In the genomic region with DNA sequence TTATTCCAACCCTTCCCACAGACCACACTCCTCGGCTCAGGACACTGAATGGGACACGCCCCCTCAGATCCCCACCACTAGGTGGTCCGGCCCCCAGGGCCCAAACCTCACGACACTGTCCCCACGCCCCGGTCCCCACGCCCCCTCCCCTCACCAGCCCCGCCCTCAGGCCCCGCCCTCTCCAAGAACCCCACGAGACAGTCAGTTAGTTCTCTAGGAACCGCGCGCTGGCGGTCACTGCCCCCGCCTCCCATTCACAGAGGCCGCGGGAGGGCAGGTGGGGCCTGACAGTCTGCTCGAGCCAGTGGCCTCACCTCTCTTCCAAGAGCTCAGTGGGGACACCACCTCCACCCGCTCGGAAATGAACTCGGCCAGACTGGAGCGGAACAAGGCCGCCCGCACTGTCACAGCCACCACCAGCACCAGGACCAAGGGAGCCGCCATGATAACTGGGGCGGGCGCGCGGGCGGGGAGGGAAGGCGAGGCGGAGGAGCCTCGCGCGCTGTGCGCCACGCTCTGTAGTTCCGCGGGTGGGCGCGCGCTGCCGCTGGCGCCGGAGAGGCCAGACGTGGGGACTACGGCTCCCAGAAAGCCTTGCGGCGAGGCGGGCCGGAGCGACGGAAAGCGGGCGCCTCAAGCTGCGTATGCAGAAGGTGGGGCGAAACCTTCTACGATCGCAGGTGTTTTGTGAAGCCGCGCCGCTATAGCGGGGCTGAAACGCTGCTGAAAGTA, we compare ENCODE assay signal across 8 cellular contexts. TPM values are rescaled to one million over a fixed set of nuclear protein-coding genes. Genes with fewer than 3 reads are reported as not detected.
DNase-seq lines count a peak whose midpoint lies in the region; ATAC-seq, FAIRE-seq and TF ChIP-seq lines count a peak whose summit lies in the region.

A gene with protein sequence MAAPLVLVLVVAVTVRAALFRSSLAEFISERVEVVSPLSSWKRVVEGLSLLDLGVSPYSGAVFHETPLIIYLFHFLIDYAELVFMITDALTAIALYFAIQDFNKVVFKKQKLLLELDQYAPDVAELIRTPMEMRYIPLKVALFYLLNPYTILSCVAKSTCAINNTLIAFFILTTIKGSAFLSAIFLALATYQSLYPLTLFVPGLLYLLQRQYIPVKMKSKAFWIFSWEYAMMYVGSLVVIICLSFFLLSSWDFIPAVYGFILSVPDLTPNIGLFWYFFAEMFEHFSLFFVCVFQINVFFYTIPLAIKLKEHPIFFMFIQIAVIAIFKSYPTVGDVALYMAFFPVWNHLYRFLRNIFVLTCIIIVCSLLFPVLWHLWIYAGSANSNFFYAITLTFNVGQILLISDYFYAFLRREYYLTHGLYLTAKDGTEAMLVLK (minus strand): TSS at position 451 of the 732 bp plus-strand sequence. CDS start 7 bp downstream, at position 444.

- H3K27ac ChIP-seq in left ventricle myocardium inferior (replicated peaks), result peak within 1 kb of the TSS; percentile 82
- H3K27ac ChIP-seq in prostate gland, result peak within 1 kb of the TSS; percentile 68 to 78

- under 1% methylated on average over 64 of the region's 64 CpGs for WGBS in prostate gland

- H3K4me1 ChIP-seq in left ventricle myocardium inferior (peaks cover 21% of the 10 kb centered on the region), prostate gland (replicated peaks) (no peaks in the 10 kb centered on the region)

- H3K36me3 ChIP-seq in left ventricle myocardium inferior (no peaks in the 10 kb centered on the region), prostate gland (no peaks in the 10 kb centered on the region)

- ATAC-seq in HG02870 (IDR thresholded peaks at IDR 0.05; ENCODE audit: unreplicated experiment), result peak; percentile 87

- peak; percentile 4 for TF ChIP-seq CTCF in GM13976 (IDR thresholded peaks at IDR 0.05; ENCODE audit: borderline replicate concordance, control extremely low read depth, extremely low read depth, insufficient read depth, missing control alignments)
- TF ChIP-seq CTCF in left ventricle myocardium inferior (IDR thresholded peaks at IDR 0.05; ENCODE audit: borderline replicate concordance), result peak; percentile 56
- TF ChIP-seq CTCF in prostate gland (IDR thresholded peaks at IDR 0.05), result peak in 2 of 4 experiments; percentile 59 to 64

- FAIRE-seq in urothelium cell line (lab: Jason Lieb, UNC), result peak; percentile 91

- H3K4me3 ChIP-seq in left ventricle myocardium inferior (peak within 1 kb of the TSS; percentile 79), prostate gland (peak within 1 kb of the TSS; percentile 43 to 71)

- in situ Hi-C loops in GM13976 (cut with MboI; ENCODE audit: low sequenced_read_pairs, unreplicated experiment), result no loop called here

- intact Hi-C loops in T-helper 1 cell treated with Interleukin-12 subunit alpha and Interleukin-12 subunit beta and Interleukin-4 antibody, amounts not matched to agents 30 ng/mL and 1 ng/mL, for 36 hours (cut with micrococcal nuclease), result loop anchor here (1.0 to 5.0 kb wide), 15 partner anchors 27 to 866 kb away; a partner anchor contains a TSS
- intact Hi-C loops in left ventricle myocardium inferior (cut with micrococcal nuclease) (no loop called here), prostate gland (cut with DNase I) (no loop called here)

- no peaks in the 10 kb centered on the region for H3K27me3 ChIP-seq in left ventricle myocardium inferior (ENCODE audit: low read depth)
- no peaks in the 10 kb centered on the region for H3K27me3 ChIP-seq in prostate gland (replicated peaks; ENCODE audit: insufficient read depth)

- TF ChIP-seq POLR2A in prostate gland (IDR thresholded peaks at IDR 0.05), result peak; percentile 61

- peak; percentile 95 for DNase-seq in GM13976 (ENCODE audit: low spot score)
- DNase-seq in NCI-H146 treated with DMSO at 0.1 percent for 48 hours (lab: John Stamatoyannopoulos, UW; ENCODE audit: unreplicated experiment), result peak; percentile 94
- DNase-seq in amniotic stem cell (lab: John Stamatoyannopoulos, UW), result peak; percentile 84
- DNase-seq in left ventricle myocardium inferior, result peak; percentile 95
- DNase-seq in prostate gland (ENCODE audit: low spot score), result peak; percentile 95
- peak; percentile 98 for DNase-seq in urothelium cell line (ENCODE audit: low spot score)

- no peaks in the 10 kb centered on the region for H3K9me3 ChIP-seq in left ventricle myocardium inferior (replicated peaks)
- H3K9me3 ChIP-seq in prostate gland, result no peaks in the 10 kb centered on the region

RNA-seq across cellular contexts. Expression of the gene that starts here (rescaled TPM):
- total RNA-seq in T-helper 1 cell treated with Interleukin-12 subunit alpha and Interleukin-12 subunit beta and Interleukin-4 antibody, amounts not matched to agents 30 ng/mL and 1 ng/mL, for 36 hours, result 20.5 and 21.9 TPM in 2 replicates
- 13.7 TPM for total RNA-seq in left ventricle myocardium inferior
- total RNA-seq in prostate gland, result 10 to 100 TPM; 18.2 to 26.4 TPM

Comparison
In these comparisons a context has a peak if more than half of its experiments do, and no peak if none do; other contexts are left out.
1. Peak in every context shown above with its lines: DNase-seq, ATAC-seq, H3K4me3 ChIP-seq and H3K27ac ChIP-seq.